Comparison of ENCODE assay signal across 1 cellular context in genomic region chr21:45318556-45319341, GRCh38.
A peak's percentile ranks its signal among the peaks of the same experiment; 100 is the strongest.
TF ChIP-seq lines count a peak whose summit lies in the region.

No MANE protein-coding gene starts in this region.

TF ChIP-seq in K562, 482 proteins besides CTCF, POLR2A, EP300 and RAD21 (continued from another document and continues in another):
- TF ChIP-seq, protein P1, sequence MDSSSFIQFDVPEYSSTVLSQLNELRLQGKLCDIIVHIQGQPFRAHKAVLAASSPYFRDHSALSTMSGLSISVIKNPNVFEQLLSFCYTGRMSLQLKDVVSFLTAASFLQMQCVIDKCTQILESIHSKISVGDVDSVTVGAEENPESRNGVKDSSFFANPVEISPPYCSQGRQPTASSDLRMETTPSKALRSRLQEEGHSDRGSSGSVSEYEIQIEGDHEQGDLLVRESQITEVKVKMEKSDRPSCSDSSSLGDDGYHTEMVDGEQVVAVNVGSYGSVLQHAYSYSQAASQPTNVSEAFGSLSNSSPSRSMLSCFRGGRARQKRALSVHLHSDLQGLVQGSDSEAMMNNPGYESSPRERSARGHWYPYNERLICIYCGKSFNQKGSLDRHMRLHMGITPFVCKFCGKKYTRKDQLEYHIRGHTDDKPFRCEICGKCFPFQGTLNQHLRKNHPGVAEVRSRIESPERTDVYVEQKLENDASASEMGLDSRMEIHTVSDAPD (CRISPR knock-in tag; IDR thresholded peaks at IDR 0.05): no peak
- TF ChIP-seq TSC22D4 (tag; IDR thresholded peaks at IDR 0.05) (no peak), CBX8 (IDR thresholded peaks at IDR 0.05; ENCODE audit: borderline replicate concordance, extremely low read depth, low read depth, low read length, poor library complexity, severe bottlenecking) (no peak), NR2C2 (CRISPR knock-in tag; IDR thresholded peaks at IDR 0.05) (peak; percentile 97), NR2C2 (tag; IDR thresholded peaks at IDR 0.05) (peak; percentile 96), FOXK1 (CRISPR knock-in tag; IDR thresholded peaks at IDR 0.05; ENCODE audit: borderline replicate concordance) (no peak), TEAD2 (tag; IDR thresholded peaks at IDR 0.05) (no peak), MBD1 (CRISPR knock-in tag; IDR thresholded peaks at IDR 0.05) (no peak), GTF2A2 (tag; IDR thresholded peaks at IDR 0.05) (no peak), KLF13 (tag; IDR thresholded peaks at IDR 0.05; ENCODE audit: borderline replicate concordance, low read depth) (peak; percentile 54; the same call in 1 of the 2 replicates), ZNF277 (CRISPR knock-in tag; IDR thresholded peaks at IDR 0.05; ENCODE audit: borderline replicate concordance) (no peak), PTBP1 (IDR thresholded peaks at IDR 0.05; ENCODE audit: low read depth, low read length) (no peak), KDM5B (IDR thresholded peaks at IDR 0.05; ENCODE audit: insufficient replicate concordance, low read depth, low read length) (peak; percentile 40), CREM (IDR thresholded peaks at IDR 0.05; ENCODE audit: low read depth) (peak; percentile 16; the same call in 1 of the 2 replicates), RCOR1 (IDR thresholded peaks at IDR 0.05; ENCODE audit: borderline replicate concordance in 1 of 2, low read depth in 2 of 2, low read length in 2 of 2) (peak in 1 of 2 experiments; percentile 65; a peak in 1 of 4 replicates), ATF4 (CRISPR knock-in tag; IDR thresholded peaks at IDR 0.05) (no peak), SUPT5H (IDR thresholded peaks at IDR 0.05) (no peak), ZNF232 (CRISPR knock-in tag; IDR thresholded peaks at IDR 0.05) (no peak), ZNF124 (CRISPR knock-in tag; IDR thresholded peaks at IDR 0.05) (0 out of 2 replicates have a peak, but pooled peaks have one; percentile 31), GABPA (tag; conservative IDR thresholded peaks at IDR 0.05; ENCODE audit: low read depth) (peak; percentile 69), PCBP1 (IDR thresholded peaks at IDR 0.05; ENCODE audit: low read depth, low read length, poor library complexity, severe bottlenecking) (peak; percentile 34), SIN3A (IDR thresholded peaks at IDR 0.05; ENCODE audit: borderline replicate concordance in 2 of 2, control insufficient read depth in 1 of 2, low read depth in 2 of 2, low read length in 2 of 2) (no peak; a peak in 1 of 4 replicates), MCM3 (IDR thresholded peaks at IDR 0.05) (no peak), ZNF445 (CRISPR knock-in tag; IDR thresholded peaks at IDR 0.05; ENCODE audit: low read depth) (no peak), ARNT (IDR thresholded peaks at IDR 0.05) (no peak), ETV5 (CRISPR knock-in tag; IDR thresholded peaks at IDR 0.05; ENCODE audit: low read depth) (0 out of 2 replicates have a peak, but pooled peaks have one; percentile 43), L3MBTL2 (IDR thresholded peaks at IDR 0.05) (peak; percentile 69; the same call in 1 of the 2 replicates), PHF8 (IDR thresholded peaks at IDR 0.05; ENCODE audit: borderline replicate concordance, low read length) (peak; percentile 31; the same call in 1 of the 2 replicates), WHSC1 (IDR thresholded peaks at IDR 0.05; ENCODE audit: low read length) (no peak), ATF2 (CRISPR knock-in tag; IDR thresholded peaks at IDR 0.05) (no peak), PHF21A (IDR thresholded peaks at IDR 0.05; ENCODE audit: borderline replicate concordance, low read depth) (peak; percentile 69; the same call in 1 of the 2 replicates), ZNF121 (CRISPR knock-in tag; conservative IDR thresholded peaks at IDR 0.05) (no peak), ARID1B (IDR thresholded peaks at IDR 0.05) (peak; percentile 41), RAD51 (IDR thresholded peaks at IDR 0.05; ENCODE audit: borderline replicate concordance, low read depth) (no peak), PBX2 (CRISPR knock-in tag; IDR thresholded peaks at IDR 0.05; ENCODE audit: low read depth) (no peak), PBX2 (tag; conservative IDR thresholded peaks at IDR 0.05; ENCODE audit: low read depth) (no peak), NCOA6 (IDR thresholded peaks at IDR 0.05) (no peak), POU5F1 (IDR thresholded peaks at IDR 0.05; ENCODE audit: borderline replicate concordance, low read depth, low read length, partially characterized antibody) (no peak), MBD2 (IDR thresholded peaks at IDR 0.05; ENCODE audit: borderline replicate concordance, low read depth) (no peak)
- TF ChIP-seq, protein P2, sequence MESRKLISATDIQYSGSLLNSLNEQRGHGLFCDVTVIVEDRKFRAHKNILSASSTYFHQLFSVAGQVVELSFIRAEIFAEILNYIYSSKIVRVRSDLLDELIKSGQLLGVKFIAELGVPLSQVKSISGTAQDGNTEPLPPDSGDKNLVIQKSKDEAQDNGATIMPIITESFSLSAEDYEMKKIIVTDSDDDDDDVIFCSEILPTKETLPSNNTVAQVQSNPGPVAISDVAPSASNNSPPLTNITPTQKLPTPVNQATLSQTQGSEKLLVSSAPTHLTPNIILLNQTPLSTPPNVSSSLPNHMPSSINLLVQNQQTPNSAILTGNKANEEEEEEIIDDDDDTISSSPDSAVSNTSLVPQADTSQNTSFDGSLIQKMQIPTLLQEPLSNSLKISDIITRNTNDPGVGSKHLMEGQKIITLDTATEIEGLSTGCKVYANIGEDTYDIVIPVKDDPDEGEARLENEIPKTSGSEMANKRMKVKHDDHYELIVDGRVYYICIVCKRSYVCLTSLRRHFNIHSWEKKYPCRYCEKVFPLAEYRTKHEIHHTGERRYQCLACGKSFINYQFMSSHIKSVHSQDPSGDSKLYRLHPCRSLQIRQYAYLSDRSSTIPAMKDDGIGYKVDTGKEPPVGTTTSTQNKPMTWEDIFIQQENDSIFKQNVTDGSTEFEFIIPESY (CRISPR knock-in tag; IDR thresholded peaks at IDR 0.05): no peak
- TF ChIP-seq, protein P3, sequence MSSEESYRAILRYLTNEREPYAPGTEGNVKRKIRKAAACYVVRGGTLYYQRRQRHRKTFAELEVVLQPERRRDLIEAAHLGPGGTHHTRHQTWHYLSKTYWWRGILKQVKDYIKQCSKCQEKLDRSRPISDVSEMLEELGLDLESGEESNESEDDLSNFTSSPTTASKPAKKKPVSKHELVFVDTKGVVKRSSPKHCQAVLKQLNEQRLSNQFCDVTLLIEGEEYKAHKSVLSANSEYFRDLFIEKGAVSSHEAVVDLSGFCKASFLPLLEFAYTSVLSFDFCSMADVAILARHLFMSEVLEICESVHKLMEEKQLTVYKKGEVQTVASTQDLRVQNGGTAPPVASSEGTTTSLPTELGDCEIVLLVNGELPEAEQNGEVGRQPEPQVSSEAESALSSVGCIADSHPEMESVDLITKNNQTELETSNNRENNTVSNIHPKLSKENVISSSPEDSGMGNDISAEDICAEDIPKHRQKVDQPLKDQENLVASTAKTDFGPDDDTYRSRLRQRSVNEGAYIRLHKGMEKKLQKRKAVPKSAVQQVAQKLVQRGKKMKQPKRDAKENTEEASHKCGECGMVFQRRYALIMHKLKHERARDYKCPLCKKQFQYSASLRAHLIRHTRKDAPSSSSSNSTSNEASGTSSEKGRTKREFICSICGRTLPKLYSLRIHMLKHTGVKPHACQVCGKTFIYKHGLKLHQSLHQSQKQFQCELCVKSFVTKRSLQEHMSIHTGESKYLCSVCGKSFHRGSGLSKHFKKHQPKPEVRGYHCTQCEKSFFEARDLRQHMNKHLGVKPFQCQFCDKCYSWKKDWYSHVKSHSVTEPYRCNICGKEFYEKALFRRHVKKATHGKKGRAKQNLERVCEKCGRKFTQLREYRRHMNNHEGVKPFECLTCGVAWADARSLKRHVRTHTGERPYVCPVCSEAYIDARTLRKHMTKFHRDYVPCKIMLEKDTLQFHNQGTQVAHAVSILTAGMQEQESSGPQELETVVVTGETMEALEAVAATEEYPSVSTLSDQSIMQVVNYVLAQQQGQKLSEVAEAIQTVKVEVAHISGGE (CRISPR knock-in tag; IDR thresholded peaks at IDR 0.05): 0 out of 6 replicates have a peak, but pooled peaks of 1 of the 3 experiments have one; percentile 32
- TF ChIP-seq, protein P4, sequence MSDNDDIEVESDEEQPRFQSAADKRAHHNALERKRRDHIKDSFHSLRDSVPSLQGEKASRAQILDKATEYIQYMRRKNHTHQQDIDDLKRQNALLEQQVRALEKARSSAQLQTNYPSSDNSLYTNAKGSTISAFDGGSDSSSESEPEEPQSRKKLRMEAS (CRISPR knock-in tag; IDR thresholded peaks at IDR 0.05): peak; percentile 52; the same call in 1 of the 2 replicates
- TF ChIP-seq, protein P5, sequence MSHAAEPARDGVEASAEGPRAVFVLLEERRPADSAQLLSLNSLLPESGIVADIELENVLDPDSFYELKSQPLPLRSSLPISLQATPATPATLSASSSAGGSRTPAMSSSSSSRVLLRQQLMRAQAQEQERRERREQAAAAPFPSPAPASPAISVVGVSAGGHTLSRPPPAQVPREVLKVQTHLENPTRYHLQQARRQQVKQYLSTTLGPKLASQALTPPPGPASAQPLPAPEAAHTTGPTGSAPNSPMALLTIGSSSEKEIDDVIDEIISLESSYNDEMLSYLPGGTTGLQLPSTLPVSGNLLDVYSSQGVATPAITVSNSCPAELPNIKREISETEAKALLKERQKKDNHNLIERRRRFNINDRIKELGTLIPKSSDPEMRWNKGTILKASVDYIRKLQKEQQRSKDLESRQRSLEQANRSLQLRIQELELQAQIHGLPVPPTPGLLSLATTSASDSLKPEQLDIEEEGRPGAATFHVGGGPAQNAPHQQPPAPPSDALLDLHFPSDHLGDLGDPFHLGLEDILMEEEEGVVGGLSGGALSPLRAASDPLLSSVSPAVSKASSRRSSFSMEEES (CRISPR knock-in tag; IDR thresholded peaks at IDR 0.05): no peak
- TF ChIP-seq, protein P6, sequence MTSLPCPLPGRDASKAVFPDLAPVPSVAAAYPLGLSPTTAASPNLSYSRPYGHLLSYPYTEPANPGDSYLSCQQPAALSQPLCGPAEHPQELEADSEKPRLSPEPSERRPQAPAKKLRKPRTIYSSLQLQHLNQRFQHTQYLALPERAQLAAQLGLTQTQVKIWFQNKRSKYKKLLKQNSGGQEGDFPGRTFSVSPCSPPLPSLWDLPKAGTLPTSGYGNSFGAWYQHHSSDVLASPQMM (CRISPR knock-in tag; IDR thresholded peaks at IDR 0.05): no peak
- TF ChIP-seq, protein P7, sequence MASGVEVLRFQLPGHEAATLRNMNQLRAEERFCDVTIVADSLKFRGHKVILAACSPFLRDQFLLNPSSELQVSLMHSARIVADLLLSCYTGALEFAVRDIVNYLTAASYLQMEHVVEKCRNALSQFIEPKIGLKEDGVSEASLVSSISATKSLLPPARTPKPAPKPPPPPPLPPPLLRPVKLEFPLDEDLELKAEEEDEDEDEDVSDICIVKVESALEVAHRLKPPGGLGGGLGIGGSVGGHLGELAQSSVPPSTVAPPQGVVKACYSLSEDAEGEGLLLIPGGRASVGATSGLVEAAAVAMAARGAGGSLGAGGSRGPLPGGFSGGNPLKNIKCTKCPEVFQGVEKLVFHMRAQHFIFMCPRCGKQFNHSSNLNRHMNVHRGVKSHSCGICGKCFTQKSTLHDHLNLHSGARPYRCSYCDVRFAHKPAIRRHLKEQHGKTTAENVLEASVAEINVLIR (CRISPR knock-in tag; IDR thresholded peaks at IDR 0.05): no peak
